In genomic region chr11:96306933-96307747, GRCh38 we compare ENCODE assay signal across 1 cellular context.
TF ChIP-seq lines count a peak whose summit lies in the region.

No MANE protein-coding gene starts in this region.

TF ChIP-seq in IMR-90, 13 proteins besides CTCF, POLR2A, EP300 and RAD21 (continued from another document):
- TF ChIP-seq, protein P1, sequence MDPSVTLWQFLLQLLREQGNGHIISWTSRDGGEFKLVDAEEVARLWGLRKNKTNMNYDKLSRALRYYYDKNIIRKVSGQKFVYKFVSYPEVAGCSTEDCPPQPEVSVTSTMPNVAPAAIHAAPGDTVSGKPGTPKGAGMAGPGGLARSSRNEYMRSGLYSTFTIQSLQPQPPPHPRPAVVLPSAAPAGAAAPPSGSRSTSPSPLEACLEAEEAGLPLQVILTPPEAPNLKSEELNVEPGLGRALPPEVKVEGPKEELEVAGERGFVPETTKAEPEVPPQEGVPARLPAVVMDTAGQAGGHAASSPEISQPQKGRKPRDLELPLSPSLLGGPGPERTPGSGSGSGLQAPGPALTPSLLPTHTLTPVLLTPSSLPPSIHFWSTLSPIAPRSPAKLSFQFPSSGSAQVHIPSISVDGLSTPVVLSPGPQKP (IDR thresholded peaks at IDR 0.05; ENCODE audit: borderline replicate concordance, low read depth, low read length) = no peak
- no peak for TF ChIP-seq FOS (IDR thresholded peaks at IDR 0.05; ENCODE audit: low read depth, low read length)
- no peak for TF ChIP-seq CHD1 (IDR thresholded peaks at IDR 0.05; ENCODE audit: low read depth, low read length)
- TF ChIP-seq USF2 (IDR thresholded peaks at IDR 0.05; ENCODE audit: low read depth, low read length) = no peak
- TF ChIP-seq RFX5 (IDR thresholded peaks at IDR 0.05; ENCODE audit: low read depth, low read length) = peak; percentile 92
